ENCODE assay signal across 8 cellular contexts in genomic region chr12:111994211-111995035, GRCh38. TPM values are rescaled to one million over a fixed set of nuclear protein-coding genes. Genes with fewer than 3 reads are reported as not detected.
DNase-seq lines count a peak whose midpoint lies in the region; ATAC-seq, FAIRE-seq and TF ChIP-seq lines count a peak whose summit lies in the region.
"Not testable (repeated sequence)": the region's sequence is repeated elsewhere in the genome, so short reads cannot be mapped to it uniquely, and the experiment has no call there.

No MANE protein-coding gene starts in this region.

- 86% methylated on average over 16 of the region's 16 CpGs for WGBS in A549 (ENCODE audit: missing lambda C conversion rate)
- 35 to 49% methylated on average over 16 of the region's 16 CpGs for WGBS in esophagus squamous epithelium, 2 donors

- peak overlapping the region; percentile 51 for H2AFZ ChIP-seq in parathyroid adenoma

- not testable (repeated sequence) for H3K9ac ChIP-seq in parathyroid adenoma

- TF ChIP-seq EP300 in A549 (IDR thresholded peaks at IDR 0.05): not testable (repeated sequence)

- TF ChIP-seq CTCF in A549 (IDR thresholded peaks at IDR 0.05); GM13976 (IDR thresholded peaks at IDR 0.05; ENCODE audit: borderline replicate concordance, control extremely low read depth, extremely low read depth, insufficient read depth, missing control alignments); esophagus squamous epithelium (IDR thresholded peaks at IDR 0.05); parathyroid adenoma (IDR thresholded peaks at IDR 0.05): not testable (repeated sequence)

- peaks cover 0 to 10% (median 0%) of the 10 kb centered on the region in 3 donors for H3K36me3 ChIP-seq in esophagus squamous epithelium
- not testable (repeated sequence) for H3K36me3 ChIP-seq in parathyroid adenoma (ENCODE audit: control insufficient read depth, insufficient read depth, low read length)

- H3K9me3 Mint-ChIP-seq in activated T-helper 2 cell treated with anti-CD3 and anti-CD28 coated beads, Interferon-gamma antibody, Interleukin-2, Interleukin-4, amounts not matched to agents 10 μg/mL and 5 μg/mL and 100 μg/mL, durations not matched to agents 14 hours and 24 hours and 36 hours: not testable (repeated sequence)

- FAIRE-seq in A549 (lab: Jason Lieb, UNC): not testable (repeated sequence)

- not testable (repeated sequence) for H3K27me3 Mint-ChIP-seq in activated T-helper 2 cell treated with anti-CD3 and anti-CD28 coated beads, Interferon-gamma antibody, Interleukin-2, Interleukin-4, amounts not matched to agents 10 μg/mL and 5 μg/mL and 100 μg/mL, durations not matched to agents 14 hours and 24 hours and 36 hours (ENCODE audit: low read depth)

- in situ Hi-C loops in GM13976 (cut with MboI; ENCODE audit: low sequenced_read_pairs, unreplicated experiment): not testable (repeated sequence)

- not testable (repeated sequence) for H3K4me1 ChIP-seq in A549
- peaks cover 0 to 33% (median 8%) of the 10 kb centered on the region in 3 donors for H3K4me1 ChIP-seq in esophagus squamous epithelium
- peaks cover 15% of the 10 kb centered on the region for H3K4me1 ChIP-seq in parathyroid adenoma

- H3K79me2 ChIP-seq in parathyroid adenoma: not testable (repeated sequence)

- DNase-seq in A549 (ENCODE audit: low read depth in 1 of 2, low spot score in 1 of 2); esophagus squamous epithelium (lab: John Stamatoyannopoulos, UW): not testable (repeated sequence)
- peak; percentile 41 for DNase-seq in GM13976 (ENCODE audit: low spot score)
- DNase-seq in NCI-H748 (lab: John Stamatoyannopoulos, UW; ENCODE audit: unreplicated experiment): peak; percentile 21
- DNase-seq in T-helper 2 cell: peak in 3 of 5 experiments; percentile 29 to 92 (median 38)
- peak; percentile 40 for DNase-seq in activated T-helper 2 cell treated with anti-CD3 and anti-CD28 coated beads, Interferon-gamma antibody, Interleukin-2, Interleukin-4, amounts not matched to agents 10 μg/mL and 5 μg/mL and 100 μg/mL, durations not matched to agents 14 hours and 24 hours and 36 hours (ENCODE audit: low spot score)

- peak overlapping the region; percentile 79 for H3K4me3 Mint-ChIP-seq in activated T-helper 2 cell treated with anti-CD3 and anti-CD28 coated beads, Interferon-gamma antibody, Interleukin-2, Interleukin-4, amounts not matched to agents 10 μg/mL and 5 μg/mL and 100 μg/mL, durations not matched to agents 14 hours and 24 hours and 36 hours (ENCODE audit: low read depth)

- H3K4me3 ChIP-seq in A549: not testable (repeated sequence)
- H3K4me3 ChIP-seq in esophagus squamous epithelium (peak overlapping the region in 3 of 4 donors; percentile 6 to 44 (median 23)), parathyroid adenoma (ENCODE audit: low read depth, low read length) (peak overlapping the region; percentile 44)

- not testable (repeated sequence) for TF ChIP-seq RAD21 in A549 (conservative IDR thresholded peaks at IDR 0.05 in 1 of 2, IDR thresholded peaks at IDR 0.05 in 1 of 2)

- H3K4me1 Mint-ChIP-seq in activated T-helper 2 cell treated with anti-CD3 and anti-CD28 coated beads, Interferon-gamma antibody, Interleukin-2, Interleukin-4, amounts not matched to agents 10 μg/mL and 5 μg/mL and 100 μg/mL, durations not matched to agents 14 hours and 24 hours and 36 hours (ENCODE audit: low read depth): peaks cover 60% of the 10 kb centered on the region

- H3K27ac Mint-ChIP-seq in activated T-helper 2 cell treated with anti-CD3 and anti-CD28 coated beads, Interferon-gamma antibody, Interleukin-2, Interleukin-4, amounts not matched to agents 10 μg/mL and 5 μg/mL and 100 μg/mL, durations not matched to agents 14 hours and 24 hours and 36 hours: peak overlapping the region; percentile 56

- H3K4me2 ChIP-seq in A549: not testable (repeated sequence)
- H3K4me2 ChIP-seq in parathyroid adenoma (ENCODE audit: low read length): peak overlapping the region; percentile 49

- CTCF ChIA-PET in A549 (lab: Yijun Ruan, JAX): not testable (repeated sequence)

- H3K27me3 ChIP-seq in esophagus squamous epithelium; parathyroid adenoma (ENCODE audit: control insufficient read depth, insufficient read depth, low read length): not testable (repeated sequence)

- not testable (repeated sequence) for TF ChIP-seq POLR2A in A549 (IDR thresholded peaks at IDR 0.05; ENCODE audit: low read length); esophagus squamous epithelium (IDR thresholded peaks at IDR 0.05)

- H3K9me3 ChIP-seq in A549; esophagus squamous epithelium; parathyroid adenoma (ENCODE audit: control insufficient read depth, low read length): not testable (repeated sequence)

- POLR2A ChIA-PET in A549 (lab: Yijun Ruan, JAX): interaction anchor here (1.2 kb wide), 1 partner anchor 19 kb away, joined by 3 read pairs; the partner anchor contains the start of genes ERP29 and TMEM116

- H3K27ac ChIP-seq in A549: not testable (repeated sequence)
- H3K27ac ChIP-seq in esophagus squamous epithelium (peak overlapping the region in 2 of 4 donors; percentile 22 to 40), parathyroid adenoma (peak overlapping the region; percentile 50)

- not testable (repeated sequence) for ATAC-seq in A549
- peak; percentile 53 for ATAC-seq in HG03354 (IDR thresholded peaks at IDR 0.05; ENCODE audit: poor library complexity, severe bottlenecking, unreplicated experiment)

- peaks cover 25% of the 10 kb centered on the region for H3K36me3 Mint-ChIP-seq in activated T-helper 2 cell treated with anti-CD3 and anti-CD28 coated beads, Interferon-gamma antibody, Interleukin-2, Interleukin-4, amounts not matched to agents 10 μg/mL and 5 μg/mL and 100 μg/mL, durations not matched to agents 14 hours and 24 hours and 36 hours (ENCODE audit: low read depth)

- intact Hi-C loops in activated T-helper 2 cell treated with anti-CD3 and anti-CD28 coated beads, Interferon-gamma antibody, Interleukin-2, Interleukin-4, amounts not matched to agents 10 μg/mL and 5 μg/mL and 100 μg/mL, durations not matched to agents 14 hours and 24 hours and 36 hours (cut with micrococcal nuclease): loop anchor here (1.0 kb wide), 1 partner anchor 20 kb away; no protein-coding TSS in a partner anchor
- intact Hi-C loops in esophagus squamous epithelium (cut with DNase I): not testable (repeated sequence)

TF ChIP-seq in A549, 52 proteins besides CTCF, POLR2A, EP300 and RAD21:
- peak; percentile 80 for TF ChIP-seq MAFK (IDR thresholded peaks at IDR 0.05; ENCODE audit: partially characterized antibody)

RNA-seq across cellular contexts. Expression of gene TMEM116, which starts 18.5 kb away (rescaled TPM):
- polyA plus RNA-seq in A549 (2011; rRNA removed) (22.4 and 25.3 TPM in 2 replicates), A549 (2017; fragmentation: RNase III; extraction: RNeasy Plus Mini Kit Qiagen cat#74134 plus additional on column Dnase treatment) (10.6 to 11.6 TPM (median 11.0 TPM) in 3 replicates)
- polyA plus RNA-seq in A549 (2012; cell fraction: cytosol; rRNA removed): 9.6 and 12.2 TPM in 2 replicates
- 5.6 and 12.3 TPM in 2 replicates for polyA plus RNA-seq in A549 (2012; cell fraction: nucleus; rRNA removed)
- 19.4 and 19.8 TPM in 2 replicates for polyA minus RNA-seq in A549 (2011; rRNA and poly(A)+ RNA removed)
- 7.2 and 9.0 TPM in 2 replicates for total RNA-seq in activated T-helper 2 cell treated with anti-CD3 and anti-CD28 coated beads, Interferon-gamma antibody, Interleukin-2, Interleukin-4, amounts not matched to agents 10 μg/mL and 5 μg/mL and 100 μg/mL, durations not matched to agents 14 hours and 24 hours and 36 hours
- total RNA-seq in esophagus squamous epithelium: 10 to 100 TPM in 2 of 4 donors, 1 to 10 TPM in 2; 4.7 to 12.1 (median 9.1) TPM

RNA-seq across cellular contexts. Expression of gene ERP29, which starts 18.8 kb away (rescaled TPM):
- 87.3 and 115 TPM in 2 replicates for polyA plus RNA-seq in A549 (2011; rRNA removed)
- polyA plus RNA-seq in A549 (2012; cell fraction: cytosol; rRNA removed): 96.2 and 103 TPM in 2 replicates
- 70.3 and 74.3 TPM in 2 replicates for polyA plus RNA-seq in A549 (2012; cell fraction: nucleus; rRNA removed)
- polyA plus RNA-seq in A549 (2017; fragmentation: RNase III; extraction: RNeasy Plus Mini Kit Qiagen cat#74134 plus additional on column Dnase treatment): 138 to 161 TPM (median 157 TPM) in 3 replicates
- 21.3 and 23.4 TPM in 2 replicates for polyA minus RNA-seq in A549 (2011; rRNA and poly(A)+ RNA removed)
- total RNA-seq in activated T-helper 2 cell treated with anti-CD3 and anti-CD28 coated beads, Interferon-gamma antibody, Interleukin-2, Interleukin-4, amounts not matched to agents 10 μg/mL and 5 μg/mL and 100 μg/mL, durations not matched to agents 14 hours and 24 hours and 36 hours: 58.9 and 59.9 TPM in 2 replicates
- total RNA-seq in esophagus squamous epithelium: 10 to 100 TPM; 35.3 to 61.4 (median 44.2) TPM
